ENCODE assay signal across 31 cellular contexts in genomic region chr14:55317503-55317902, GRCh38. TPM values are rescaled to one million over a fixed set of nuclear protein-coding genes. Genes with fewer than 3 reads are reported as not detected.
DNase-seq lines count a peak whose midpoint lies in the region; ATAC-seq and TF ChIP-seq lines count a peak whose summit lies in the region.
"Had no signal": no experiment of that assay in that cellular context is flagged by ENCODE, and none has a peak within 500 bp of the region (broad histone marks: within the 10 kb centered on the region; RNA-seq: fewer than 3 reads in every experiment).

No MANE protein-coding gene starts in this region.

- peaks cover 12 to 31% (median 29%) of the 10 kb centered on the region in 3 donors for H3K4me1 Mint-ChIP-seq in CD8-positive, alpha-beta memory T cell
- peaks cover 17% of the 10 kb centered on the region for H3K4me1 Mint-ChIP-seq in endodermal cell

- H3K4me3 Mint-ChIP-seq in CD8-positive, alpha-beta memory T cell, result no peak overlapping the region
- H3K4me3 Mint-ChIP-seq in endodermal cell, result no peak overlapping the region
- H3K4me3 Mint-ChIP-seq: activated CD4-positive, alpha-beta memory T cell treated with anti-CD3 and anti-CD28 coated beads, Interleukin-2, amount 10 ng/mL, durations not matched to agents 7 days and 5 days; activated T-helper 1 cell treated with anti-CD3 and anti-CD28 coated beads, Interleukin-12 subunit alpha, Interleukin-12 subunit beta, Interleukin-2, Interleukin-4 antibody, amounts not matched to agents 30 ng/mL and 10 ng/mL and 1 ng/mL, durations not matched to agents 14 hours and 24 hours and 36 hours; central memory CD8-positive, alpha-beta T cell had no signal

- CTCF ChIA-PET in CD8-positive, alpha-beta memory T cell (lab: Charles Lee), result interaction anchor here (0.7 kb wide), 1 partner anchor 77 kb away, joined by 3 read pairs; no protein-coding TSS in a partner anchor

- no peak overlapping the region for H3K27ac ChIP-seq in CD8-positive, alpha-beta memory T cell (ENCODE audit: low read depth, low read length)
- H3K27ac ChIP-seq in endodermal cell (ENCODE audit: low read depth, low read length) (no peak overlapping the region), prostate gland (peak overlapping the region; percentile 52 to 75)
- H3K27ac ChIP-seq: gastroesophageal sphincter, HL-60, parathyroid adenoma, SK-N-MC, stomach, tibial artery had no signal

- H3K36me3 ChIP-seq in CD8-positive, alpha-beta memory T cell (ENCODE audit: insufficient read depth, low read length), result no peaks in the 10 kb centered on the region
- H3K36me3 ChIP-seq in endodermal cell (ENCODE audit: control insufficient read depth, insufficient read depth, low read length) (peaks cover 90% of the 10 kb centered on the region), prostate gland (no peaks in the 10 kb centered on the region)

- POLR2A ChIA-PET in CD8-positive, alpha-beta memory T cell (lab: Charles Lee), result no interaction called here

- H3K9me3 ChIP-seq in CD8-positive, alpha-beta memory T cell (ENCODE audit: low read length), result no peaks in the 10 kb centered on the region
- H3K9me3 ChIP-seq in endodermal cell (ENCODE audit: control insufficient read depth, low read length) (peaks cover 80% of the 10 kb centered on the region), prostate gland (no peaks in the 10 kb centered on the region)
- H3K9me3 ChIP-seq: BE2C had no signal

- no peak for TF ChIP-seq POLR2A in prostate gland (IDR thresholded peaks at IDR 0.05)
- no peak for TF ChIP-seq POLR2A in erythroblast (IDR thresholded peaks at IDR 0.05; ENCODE audit: low read length)

- no peak overlapping the region for H3K4me3 ChIP-seq in CD8-positive, alpha-beta memory T cell (ENCODE audit: low read length)
- H3K4me3 ChIP-seq in endodermal cell (ENCODE audit: low read length) (no peak overlapping the region), prostate gland (no peak overlapping the region)
- H3K4me3 ChIP-seq: gastroesophageal sphincter, HAP-1, right atrium auricular region, SK-N-MC, stomach, tibial artery had no signal

- intact Hi-C loops in prostate gland (cut with DNase I), result no loop called here

- DNase-seq in CD8-positive, alpha-beta memory T cell, result no peak
- DNase-seq in NCI-H524 treated with DMSO at 0.1 percent for 48 hours (lab: John Stamatoyannopoulos, UW) (peak; percentile 27), endodermal cell (no peak), prostate gland (ENCODE audit: low spot score) (no peak), erythroblast (lab: John Stamatoyannopoulos, UW) (no peak), SW480 (ENCODE audit: low spot score) (no peak)
- no peak for DNase-seq in NK-92 treated with Interleukin-12 subunit alpha and Interleukin-12 subunit beta, amount 100 ng/mL, for 24 hours (lab: John Stamatoyannopoulos, UW)
- DNase-seq: activated CD4-positive, alpha-beta memory T cell treated with anti-CD3 and anti-CD28 coated beads, Interleukin-2, amount 10 ng/mL, durations not matched to agents 7 days and 5 days; activated CD8-positive, alpha-beta memory T cell treated with anti-CD3 and anti-CD28 coated beads, Interleukin-2, amount 50 U/mL, for 4 hours; activated naive CD4-positive, alpha-beta T cell treated with Interleukin-2 at 50 U/mL for 16 hours; BE2C; dermis blood vessel endothelial cell; DMS79; left cardiac atrium; NCI-H1694; NCI-H2171 treated with DMSO at 0.1 percent for 48 hours; NCI-H510A treated with DMSO at 0.1 percent for 48 hours; PC-3; stimulated activated CD4-positive, alpha-beta T cell treated with anti-CD3 and anti-CD28 coated beads, Interleukin-2, amount 100 ng/mL, for 48 hours; stomach; T-helper 2 cell; tibial artery had no signal

- ATAC-seq in GM18868 (IDR thresholded peaks at IDR 0.05; ENCODE audit: unreplicated experiment), result no peak
- ATAC-seq: gastroesophageal sphincter, PC-3 had no signal

- peak overlapping the region in 5 of 8 donors; percentile 8 to 84 (median 18) for H3K27ac Mint-ChIP-seq in CD8-positive, alpha-beta memory T cell
- peak overlapping the region; percentile 19 for H3K27ac Mint-ChIP-seq in endodermal cell
- H3K27ac Mint-ChIP-seq: activated CD4-positive, alpha-beta memory T cell treated with anti-CD3 and anti-CD28 coated beads, Interleukin-2, amount 10 ng/mL, durations not matched to agents 7 days and 5 days; activated T-helper 1 cell treated with anti-CD3 and anti-CD28 coated beads, Interleukin-12 subunit alpha, Interleukin-12 subunit beta, Interleukin-2, Interleukin-4 antibody, amounts not matched to agents 30 ng/mL and 10 ng/mL and 1 ng/mL, durations not matched to agents 14 hours and 24 hours and 36 hours had no signal

- no peak for TF ChIP-seq CTCF in endodermal cell (conservative IDR thresholded peaks at IDR 0.05)
- TF ChIP-seq CTCF in prostate gland (IDR thresholded peaks at IDR 0.05), result no peak

- H3K27me3 Mint-ChIP-seq in CD8-positive, alpha-beta memory T cell, result no peaks in the 10 kb centered on the region
- no peaks in the 10 kb centered on the region for H3K27me3 Mint-ChIP-seq in endodermal cell (ENCODE audit: insufficient read depth)
- H3K27me3 Mint-ChIP-seq: activated CD4-positive, alpha-beta memory T cell treated with anti-CD3 and anti-CD28 coated beads, Interleukin-2, amount 10 ng/mL, durations not matched to agents 7 days and 5 days; central memory CD8-positive, alpha-beta T cell had no signal

- 89 to 100% methylated on average over 1 to 2 of the region's 3 CpGs for WGBS in endodermal cell (ENCODE audit: insufficient coverage in 1 of 2, insufficient read length in 1 of 2), 2 experiments
- WGBS in prostate gland, result 54% methylated on average over 3 of the region's 3 CpGs

- H3K36me3 Mint-ChIP-seq in CD8-positive, alpha-beta memory T cell, result peaks cover 11 to 41% (median 15%) of the 10 kb centered on the region in 3 donors
- H3K36me3 Mint-ChIP-seq in endodermal cell (ENCODE audit: low read depth), result peaks cover 69% of the 10 kb centered on the region

- no peak overlapping the region for H3K9ac ChIP-seq in endodermal cell (ENCODE audit: extremely low read depth, low read length, poor library complexity, severe bottlenecking)
- H3K9ac ChIP-seq: parathyroid adenoma had no signal

- no peaks in the 10 kb centered on the region for H3K4me1 ChIP-seq in CD8-positive, alpha-beta memory T cell (ENCODE audit: insufficient read depth, low read length)
- H3K4me1 ChIP-seq in endodermal cell (ENCODE audit: control insufficient read depth, insufficient read depth, low read length) (no peaks in the 10 kb centered on the region), prostate gland (replicated peaks) (peaks cover 4% of the 10 kb centered on the region)
- H3K4me1 ChIP-seq: BE2C, gastroesophageal sphincter, HAP-1, parathyroid adenoma, tibial artery had no signal

- no peaks in the 10 kb centered on the region for H3K27me3 ChIP-seq in CD8-positive, alpha-beta memory T cell (ENCODE audit: insufficient read depth, low read length, poor library complexity, severe bottlenecking)
- H3K27me3 ChIP-seq in endodermal cell (ENCODE audit: control insufficient read depth, insufficient read depth, low read length, poor library complexity, severe bottlenecking) (no peaks in the 10 kb centered on the region), prostate gland (replicated peaks; ENCODE audit: insufficient read depth) (no peaks in the 10 kb centered on the region)
- H3K27me3 ChIP-seq: BE2C, gastroesophageal sphincter, right atrium auricular region, stomach, tibial artery had no signal

- peaks cover 0 to 11% (median 10%) of the 10 kb centered on the region in 5 donors for H3K9me3 Mint-ChIP-seq in CD8-positive, alpha-beta memory T cell
- H3K9me3 Mint-ChIP-seq in endodermal cell, result peaks cover 24% of the 10 kb centered on the region

RNA-seq across cellular contexts. Expression of gene FBXO34, which starts 46.3 kb away (rescaled TPM):
- total RNA-seq in CD8-positive, alpha-beta memory T cell, result 10 to 100 TPM; 16.2 to 17.9 TPM
- polyA plus RNA-seq in CD8-positive, alpha-beta memory T cell, result 37.1 TPM
- total RNA-seq in endodermal cell (10 to 100 TPM; 44.1 to 51.6 TPM), prostate gland (10 to 100 TPM; 37.8 to 73.3 TPM)
- polyA plus RNA-seq in endodermal cell (2013, experiment 1 of 2), result 17.3 TPM
- polyA plus RNA-seq in endodermal cell (2013, experiment 2 of 2), result 19.2 TPM

Comparison
In these comparisons a context has a peak if more than half of its experiments do, and no peak if none do; other contexts are left out.
1. H3K27ac ChIP-seq: peak in prostate gland (2 of 2); none in CD8-positive, alpha-beta memory T cell (single experiment) and endodermal cell (single experiment).